In the genomic region with DNA sequence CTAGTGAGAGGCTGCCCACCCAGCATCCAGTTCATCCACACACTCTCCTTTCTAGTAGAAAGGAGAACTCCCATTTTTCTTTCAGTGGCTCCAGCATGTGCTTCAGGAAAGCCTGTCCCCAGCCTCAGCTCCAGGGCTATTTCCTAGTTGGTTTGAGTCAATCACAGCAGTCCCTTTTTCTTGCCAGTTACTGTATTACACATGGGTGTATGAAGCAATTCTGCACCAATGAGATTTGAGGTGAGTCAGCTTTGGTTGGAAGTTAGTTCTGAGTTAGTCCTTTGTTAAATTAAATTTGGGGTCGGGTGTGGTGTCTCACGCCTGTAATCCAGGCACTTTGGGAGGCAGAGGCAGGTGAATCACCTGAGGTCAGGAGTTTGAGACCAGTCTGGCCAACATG, we compare ENCODE assay signal across 15 cellular contexts. TPM values are rescaled to one million over a fixed set of nuclear protein-coding genes. Genes with fewer than 3 reads are reported as not detected.
DNase-seq lines count a peak whose midpoint lies in the region; ATAC-seq and TF ChIP-seq lines count a peak whose summit lies in the region.
"Had no signal": no experiment of that assay in that cellular context is flagged by ENCODE, and none has a peak within 500 bp of the region (broad histone marks: within the 10 kb centered on the region; RNA-seq: fewer than 3 reads in every experiment).

No MANE protein-coding gene starts in this region.

- H3K36me3 Mint-ChIP-seq in activated naive CD8-positive, alpha-beta T cell treated with anti-CD3 and anti-CD28 coated beads, Interleukin-2, amount 50 U/mL, for 24 hours (ENCODE audit: low read depth), result peaks cover 7% of the 10 kb centered on the region
- no peaks in the 10 kb centered on the region for H3K36me3 Mint-ChIP-seq in activated naive CD8-positive, alpha-beta T cell treated with anti-CD3 and anti-CD28 coated beads for 36 hours

- no peaks in the 10 kb centered on the region for H3K27me3 ChIP-seq in psoas muscle (ENCODE audit: insufficient read depth in 3 of 3, low read length in 2 of 3)
- H3K27me3 ChIP-seq: BLaER1 treated with 17β-estradiol and CSF1 and Interleukin-3, amounts not matched to agents 10 nM and 100 nM had no signal

- TF ChIP-seq CTCF in epithelial cell of esophagus (IDR thresholded peaks at IDR 0.05; ENCODE audit: insufficient read depth, low read depth, low read length, missing control alignments) (no peak), psoas muscle (IDR thresholded peaks at IDR 0.05) (no peak)

- peak; percentile 13 for ATAC-seq in activated naive CD8-positive, alpha-beta T cell treated with anti-CD3 and anti-CD28 coated beads, Interleukin-2, amount 50 U/mL, for 24 hours
- ATAC-seq in psoas muscle, result peak in 3 of 4 donors; percentile 47 to 58 (median 56)
- no peak for ATAC-seq in GM19395 (IDR thresholded peaks at IDR 0.05; ENCODE audit: unreplicated experiment)
- ATAC-seq: activated CD8-positive, alpha-beta memory T cell treated with anti-CD3 and anti-CD28 coated beads, Interleukin-2, amount 10 ng/mL, durations not matched to agents 7 days and 5 days had no signal

- no peaks in the 10 kb centered on the region for H3K9me3 ChIP-seq in psoas muscle
- H3K9me3 ChIP-seq: BLaER1 treated with 17β-estradiol and CSF1 and Interleukin-3, amounts not matched to agents 10 nM and 100 nM had no signal

- peaks cover 15% of the 10 kb centered on the region for H3K4me1 Mint-ChIP-seq in activated naive CD8-positive, alpha-beta T cell treated with anti-CD3 and anti-CD28 coated beads, Interleukin-2, amount 50 U/mL, for 24 hours
- H3K4me1 Mint-ChIP-seq in activated naive CD8-positive, alpha-beta T cell treated with anti-CD3 and anti-CD28 coated beads for 36 hours, result peaks cover 9% of the 10 kb centered on the region

- no peak overlapping the region for H3K27ac ChIP-seq in psoas muscle

- no peaks in the 10 kb centered on the region for H3K4me1 ChIP-seq in psoas muscle

- H3K27ac Mint-ChIP-seq in activated naive CD8-positive, alpha-beta T cell treated with anti-CD3 and anti-CD28 coated beads, Interleukin-2, amount 50 U/mL, for 24 hours, result no peak overlapping the region
- H3K27ac Mint-ChIP-seq in activated naive CD8-positive, alpha-beta T cell treated with anti-CD3 and anti-CD28 coated beads for 36 hours, result no peak overlapping the region
- H3K27ac Mint-ChIP-seq: activated CD8-positive, alpha-beta memory T cell treated with anti-CD3 and anti-CD28 coated beads, Interleukin-2, amount 10 ng/mL, durations not matched to agents 7 days and 5 days; T-helper 1 cell treated with Interleukin-12 subunit alpha and Interleukin-12 subunit beta and Interleukin-4 antibody, amounts not matched to agents 30 μg/mL and 1 μg/mL, for 36 hours had no signal

- 80 to 88% (median 86%) methylated on average over 2 of the region's 2 CpGs for WGBS in psoas muscle, 3 donors

- no peaks in the 10 kb centered on the region for H3K9me3 Mint-ChIP-seq in activated naive CD8-positive, alpha-beta T cell treated with anti-CD3 and anti-CD28 coated beads, Interleukin-2, amount 50 U/mL, for 24 hours
- no peaks in the 10 kb centered on the region for H3K9me3 Mint-ChIP-seq in activated naive CD8-positive, alpha-beta T cell treated with anti-CD3 and anti-CD28 coated beads for 36 hours
- H3K9me3 Mint-ChIP-seq: T-helper 1 cell treated with Interleukin-12 subunit alpha and Interleukin-12 subunit beta and Interleukin-4 antibody, amounts not matched to agents 30 μg/mL and 1 μg/mL, for 36 hours had no signal

- no peak overlapping the region for H3K4me3 Mint-ChIP-seq in activated naive CD8-positive, alpha-beta T cell treated with anti-CD3 and anti-CD28 coated beads, Interleukin-2, amount 50 U/mL, for 24 hours
- H3K4me3 Mint-ChIP-seq in activated naive CD8-positive, alpha-beta T cell treated with anti-CD3 and anti-CD28 coated beads for 36 hours, result no peak overlapping the region
- H3K4me3 Mint-ChIP-seq: activated CD8-positive, alpha-beta memory T cell treated with anti-CD3 and anti-CD28 coated beads, Interleukin-2, amount 10 ng/mL, durations not matched to agents 7 days and 5 days; T-helper 1 cell treated with Interleukin-12 subunit alpha and Interleukin-12 subunit beta and Interleukin-4 antibody, amounts not matched to agents 30 μg/mL and 1 μg/mL, for 36 hours had no signal

- no peak for DNase-seq in activated naive CD8-positive, alpha-beta T cell treated with anti-CD3 and anti-CD28 coated beads, Interleukin-2, amount 50 U/mL, for 24 hours
- no peak for DNase-seq in activated naive CD8-positive, alpha-beta T cell treated with anti-CD3 and anti-CD28 coated beads for 36 hours
- peak; percentile 67 for DNase-seq in NCI-H226
- peak; percentile 94 for DNase-seq in epithelial cell of esophagus (ENCODE audit: low read depth)
- no peak for DNase-seq in psoas muscle
- DNase-seq in activated gamma-delta T cell (lab: John Stamatoyannopoulos, UW), result no peak
- no peak for DNase-seq in posterior cingulate gyrus
- DNase-seq: activated CD8-positive, alpha-beta memory T cell treated with anti-CD3 and anti-CD28 coated beads, Interleukin-2, amount 10 ng/mL, durations not matched to agents 7 days and 5 days; caudate nucleus; NCI-H510A; occipital lobe had no signal

- intact Hi-C loops in psoas muscle (cut with DNase I), result loop anchor here in 1 of 2 donors (5.0 kb wide), 1 partner anchor 98 kb away; no protein-coding TSS in a partner anchor
- intact Hi-C loops in posterior cingulate gyrus (cut with DNase I), result loop anchor here (10.0 kb wide), 1 partner anchor 130 kb away; a partner anchor contains a TSS

- H3K4me3 ChIP-seq in epithelial cell of esophagus (ENCODE audit: low read length) (no peak overlapping the region), psoas muscle (no peak overlapping the region)
- H3K4me3 ChIP-seq: BLaER1 treated with 17β-estradiol and CSF1 and Interleukin-3, amounts not matched to agents 10 nM and 100 nM had no signal

- H3K36me3 ChIP-seq in psoas muscle (ENCODE audit: insufficient read depth in 1 of 2, low read depth in 1 of 2), result peaks cover 0 to 4% of the 10 kb centered on the region in 2 donors

- H3K27me3 Mint-ChIP-seq in activated naive CD8-positive, alpha-beta T cell treated with anti-CD3 and anti-CD28 coated beads, Interleukin-2, amount 50 U/mL, for 24 hours, result no peaks in the 10 kb centered on the region
- H3K27me3 Mint-ChIP-seq in activated naive CD8-positive, alpha-beta T cell treated with anti-CD3 and anti-CD28 coated beads for 36 hours, result no peaks in the 10 kb centered on the region
- H3K27me3 Mint-ChIP-seq: activated CD8-positive, alpha-beta memory T cell treated with anti-CD3 and anti-CD28 coated beads, Interleukin-2, amount 10 ng/mL, durations not matched to agents 7 days and 5 days had no signal

RNA-seq across cellular contexts. Expression of a gene that starts 24.8 kb away (rescaled TPM):
- 10 to 100 TPM; 25.8 to 30.8 TPM for total RNA-seq in activated naive CD8-positive, alpha-beta T cell treated with anti-CD3 and anti-CD28 coated beads for 36 hours
- 1 to 10 TPM; 4.0 to 6.2 (median 6.0) TPM for total RNA-seq in psoas muscle
- polyA plus RNA-seq in psoas muscle, result 1 to 10 TPM; 3.6 to 5.4 (median 3.9) TPM

RNA-seq across cellular contexts. Expression of a gene that starts 26.5 kb away (rescaled TPM):
- total RNA-seq in activated naive CD8-positive, alpha-beta T cell treated with anti-CD3 and anti-CD28 coated beads for 36 hours, result not detected
- not detected for total RNA-seq in psoas muscle
- polyA plus RNA-seq in psoas muscle, result not detected
- total RNA-seq: activated CD8-positive, alpha-beta memory T cell treated with anti-CD3 and anti-CD28 coated beads, Interleukin-2, amount 10 ng/mL, durations not matched to agents 7 days and 5 days; occipital lobe; urinary bladder had no signal

RNA-seq across cellular contexts. Expression of a gene that starts 31.4 kb away (rescaled TPM):
- total RNA-seq in activated naive CD8-positive, alpha-beta T cell treated with anti-CD3 and anti-CD28 coated beads for 36 hours, result 10 to 100 TPM in 1 of 2 experiments, 1 to 10 TPM in 1; 9.6 to 10.3 TPM
- total RNA-seq in psoas muscle, result 10 to 100 TPM; 23.6 to 39.5 (median 31.1) TPM
- 10 to 100 TPM in 1 of 3 donors, 1 to 10 TPM in 2; 7.0 to 19.1 (median 8.6) TPM for polyA plus RNA-seq in psoas muscle

RNA-seq across cellular contexts. Expression of a gene that starts 47.2 kb away (rescaled TPM):
- 10 to 100 TPM; 59.9 to 61.8 TPM for total RNA-seq in activated naive CD8-positive, alpha-beta T cell treated with anti-CD3 and anti-CD28 coated beads for 36 hours
- 10 to 100 TPM in 2 of 4 donors, 1 to 10 TPM in 2; 9.8 to 11.9 (median 10.2) TPM for total RNA-seq in psoas muscle
- polyA plus RNA-seq in psoas muscle, result 10 to 100 TPM in 2 of 3 donors, 1 to 10 TPM in 1; 9.1 to 15.6 (median 10.6) TPM

RNA-seq across cellular contexts. Expression of a gene that starts 52.7 kb away (rescaled TPM):
- total RNA-seq in activated naive CD8-positive, alpha-beta T cell treated with anti-CD3 and anti-CD28 coated beads for 36 hours, result under 1 TPM; 0.06 to 0.10 TPM
- total RNA-seq in psoas muscle, result 100 to 1,000 TPM; 109 to 395 (median 175) TPM
- 10 to 100 TPM in 2 of 3 donors, 1 to 10 TPM in 1; 6.2 to 33.6 (median 33.1) TPM for polyA plus RNA-seq in psoas muscle

Comparison
In these comparisons a context has a peak if more than half of its experiments do, and no peak if none do; other contexts are left out.
1. DNase-seq: peak in NCI-H226 (single experiment) and epithelial cell of esophagus (single experiment); none in activated naive CD8-positive, alpha-beta T cell treated with anti-CD3 and anti-CD28 coated beads, Interleukin-2, amount 50 U/mL, for 24 hours (single experiment), activated naive CD8-positive, alpha-beta T cell treated with anti-CD3 and anti-CD28 coated beads for 36 hours (single experiment), psoas muscle (0 of 2), activated gamma-delta T cell (single experiment) and posterior cingulate gyrus (0 of 10).